Comparison of ENCODE assay signal across 34 cellular contexts in the genomic region with DNA sequence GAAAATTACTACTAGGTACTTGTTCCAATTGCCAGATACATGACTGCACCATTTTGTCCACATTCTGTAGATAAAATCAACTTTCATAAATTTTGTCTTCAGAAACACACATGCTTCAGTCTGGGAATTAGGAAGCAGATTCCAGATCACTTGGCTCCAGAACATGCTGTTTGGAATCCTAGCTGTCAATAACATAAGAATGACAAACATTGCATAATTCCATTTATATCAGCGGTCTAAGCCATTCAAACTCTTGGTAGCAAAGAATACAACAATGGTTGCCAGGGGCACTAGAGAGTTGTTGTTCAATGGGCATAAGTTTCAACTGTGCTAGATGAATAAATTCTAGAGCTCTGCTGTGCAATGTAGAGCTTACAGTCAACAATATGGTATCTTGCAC.
"Had no signal": no experiment of that assay in that cellular context is flagged by ENCODE, and none has a peak within 500 bp of the region (broad histone marks: within the 10 kb centered on the region; RNA-seq: fewer than 3 reads in every experiment).

No MANE protein-coding gene starts in this region.

- H3K36me3 ChIP-seq: MG63 had no signal

- H3K4me3 ChIP-seq: MG63 had no signal

- H3K27me3 ChIP-seq: MG63 had no signal

- DNase-seq: Kasumi-1, MG63, MM.1S, MV-4-11, NCI-H1048, NCI-H1092, NCI-H1092 treated with DMSO at 0.1 percent for 48 hours, NCI-H1105, NCI-H1105 treated with DMSO at 0.1 percent for 48 hours, NCI-H1417, NCI-H1417 treated with DMSO at 0.1 percent for 48 hours, NCI-H1436, NCI-H1436 treated with DMSO at 0.1 percent for 48 hours, NCI-H146, NCI-H1694, NCI-H1694 treated with DMSO at 0.1 percent for 48 hours, NCI-H187, NCI-H187 treated with DMSO at 0.1 percent for 48 hours, NCI-H1930, NCI-H2029, NCI-H2029 treated with DMSO at 0.1 percent for 48 hours, NCI-H2081, NCI-H2081 treated with DMSO at 0.1 percent for 48 hours, NCI-H2107, NCI-H2171, NCI-H2171 treated with DMSO at 0.1 percent for 48 hours, NCI-H2227 treated with DMSO at 0.1 percent for 48 hours, NCI-H226, NCI-H345, NCI-H446, NCI-H446 treated with DMSO at 0.1 percent for 48 hours, NCI-H510A, NCI-H510A treated with DMSO at 0.1 percent for 48 hours, NCI-H524 treated with DMSO at 0.1 percent for 48 hours had no signal

- H3K9me3 ChIP-seq: MG63 had no signal
